ENCODE assay signal across 31 cellular contexts in genomic region chr3:112448939-112449338, GRCh38. TPM values are rescaled to one million over a fixed set of nuclear protein-coding genes. Genes with fewer than 3 reads are reported as not detected.
"Had no signal": no experiment of that assay in that cellular context is flagged by ENCODE, and none has a peak within 500 bp of the region (broad histone marks: within the 10 kb centered on the region; RNA-seq: fewer than 3 reads in every experiment).

No MANE protein-coding gene starts in this region.

- H3K9me3 Mint-ChIP-seq: activated naive CD8-positive, alpha-beta T cell treated with anti-CD3 and anti-CD28 coated beads, Interleukin-2, amount 50 U/mL, for 24 hours; nephron had no signal

- H3K27ac Mint-ChIP-seq: activated CD4-positive, alpha-beta T cell treated with anti-CD3 and anti-CD28 coated beads, Interleukin-2, amount 10 ng/mL, durations not matched to agents 7 days and 5 days; activated CD8-positive, alpha-beta memory T cell treated with anti-CD3 and anti-CD28 coated beads, Interleukin-2, amount 10 ng/mL, durations not matched to agents 7 days and 5 days; activated CD8-positive, alpha-beta T cell treated with anti-CD3 and anti-CD28 coated beads for 36 hours; activated naive CD8-positive, alpha-beta T cell treated with anti-CD3 and anti-CD28 coated beads, Interleukin-2, amount 50 U/mL, for 24 hours; nephron had no signal

- H3K4me1 ChIP-seq: body of pancreas, colonic mucosa, esophagus squamous epithelium, gastroesophageal sphincter, pancreas, prostate gland, upper lobe of right lung had no signal

- ATAC-seq: activated CD8-positive, alpha-beta memory T cell treated with anti-CD3 and anti-CD28 coated beads, Interleukin-2, amount 10 ng/mL, durations not matched to agents 7 days and 5 days; activated CD8-positive, alpha-beta T cell treated with anti-CD3 and anti-CD28 coated beads for 36 hours; activated naive CD8-positive, alpha-beta T cell treated with anti-CD3 and anti-CD28 coated beads, Interleukin-2, amount 50 U/mL, for 24 hours; body of pancreas; gastroesophageal sphincter; left colon; pancreas; sciatic nerve; upper lobe of right lung had no signal

- H3K9me3 ChIP-seq: body of pancreas, colonic mucosa, esophagus squamous epithelium, gastroesophageal sphincter, neutrophil, pancreas, prostate gland, suprapubic skin, tibial artery, upper lobe of right lung had no signal

- H2AFZ ChIP-seq: hepatocyte had no signal

- H3K27me3 ChIP-seq: body of pancreas, cardiac muscle cell, colonic mucosa, esophagus squamous epithelium, gastroesophageal sphincter, hepatocyte, neutrophil, pancreas, suprapubic skin, tibial artery, upper lobe of right lung had no signal

- H3K4me3 Mint-ChIP-seq: activated CD4-positive, alpha-beta T cell treated with anti-CD3 and anti-CD28 coated beads, Interleukin-2, amount 10 ng/mL, durations not matched to agents 7 days and 5 days; activated CD8-positive, alpha-beta memory T cell treated with anti-CD3 and anti-CD28 coated beads, Interleukin-2, amount 10 ng/mL, durations not matched to agents 7 days and 5 days; activated CD8-positive, alpha-beta T cell treated with anti-CD3 and anti-CD28 coated beads for 36 hours; activated naive CD8-positive, alpha-beta T cell treated with anti-CD3 and anti-CD28 coated beads, Interleukin-2, amount 50 U/mL, for 24 hours; nephron had no signal

- H3K36me3 ChIP-seq: cardiac muscle cell, colonic mucosa, esophagus squamous epithelium, gastroesophageal sphincter, neutrophil, pancreas, prostate gland, suprapubic skin, tibial artery, upper lobe of right lung had no signal

- H3K79me2 ChIP-seq: hepatocyte had no signal

- H3K4me1 Mint-ChIP-seq: activated CD8-positive, alpha-beta memory T cell treated with anti-CD3 and anti-CD28 coated beads, Interleukin-2, amount 10 ng/mL, durations not matched to agents 7 days and 5 days had no signal

- H3K27ac ChIP-seq: body of pancreas, cardiac muscle cell, colonic mucosa, epithelial cell of prostate, esophagus squamous epithelium, gastroesophageal sphincter, hepatocyte, neutrophil, pancreas, prostate gland, suprapubic skin, tibial artery, upper lobe of right lung had no signal

- H3K4me2 ChIP-seq: hepatocyte had no signal

- DNase-seq: activated CD4-positive, alpha-beta T cell treated with anti-CD3 and anti-CD28 coated beads for 1 hour; activated CD4-positive, alpha-beta T cell treated with anti-CD3 and anti-CD28 coated beads, Interleukin-2, amount 10 ng/mL, durations not matched to agents 7 days and 5 days; activated CD8-positive, alpha-beta memory T cell treated with anti-CD3 and anti-CD28 coated beads, Interleukin-2, amount 10 ng/mL, durations not matched to agents 7 days and 5 days; activated CD8-positive, alpha-beta T cell treated with anti-CD3 and anti-CD28 coated beads for 36 hours; activated effector memory CD4-positive, alpha-beta T cell treated with Interleukin-2 at 50 U/mL for 16 hours; activated naive CD4-positive, alpha-beta T cell treated with anti-CD3 and anti-CD28 coated beads, Interleukin-2, amount 50 U/mL, for 16 hours; activated naive CD8-positive, alpha-beta T cell treated with anti-CD3 and anti-CD28 coated beads, Interleukin-2, amount 50 U/mL, for 24 hours; body of pancreas; cerebellar nuclear complex; colonic mucosa; effector CD8-positive, alpha-beta T cell; esophagus squamous epithelium; left colon; mammary epithelial cell; pancreas; retina; small intestine; stimulated activated naive CD4-positive, alpha-beta T cell; T-helper 2 cell; tibial artery; upper lobe of right lung had no signal

- H3K4me3 ChIP-seq: body of pancreas, cardiac muscle cell, colonic mucosa, esophagus squamous epithelium, gastroesophageal sphincter, hepatocyte, pancreas, prostate gland, suprapubic skin, tibial artery, upper lobe of right lung had no signal

- H3K27me3 Mint-ChIP-seq: activated CD4-positive, alpha-beta T cell treated with anti-CD3 and anti-CD28 coated beads, Interleukin-2, amount 10 ng/mL, durations not matched to agents 7 days and 5 days; activated CD8-positive, alpha-beta memory T cell treated with anti-CD3 and anti-CD28 coated beads, Interleukin-2, amount 10 ng/mL, durations not matched to agents 7 days and 5 days; activated CD8-positive, alpha-beta T cell treated with anti-CD3 and anti-CD28 coated beads for 36 hours; activated naive CD8-positive, alpha-beta T cell treated with anti-CD3 and anti-CD28 coated beads, Interleukin-2, amount 50 U/mL, for 24 hours had no signal

RNA-seq across cellular contexts. Expression of gene BTLA, which starts 50.3 kb away (rescaled TPM):
- total RNA-seq: body of pancreas, cardiac muscle cell, dermis microvascular lymphatic vessel endothelial cell, hepatocyte, mammary epithelial cell had no signal
- polyA plus RNA-seq: cardiac muscle cell, hepatocyte, mammary epithelial cell, pancreas had no signal
